16 cellular contexts compared by ENCODE assay signal in the genomic region with DNA sequence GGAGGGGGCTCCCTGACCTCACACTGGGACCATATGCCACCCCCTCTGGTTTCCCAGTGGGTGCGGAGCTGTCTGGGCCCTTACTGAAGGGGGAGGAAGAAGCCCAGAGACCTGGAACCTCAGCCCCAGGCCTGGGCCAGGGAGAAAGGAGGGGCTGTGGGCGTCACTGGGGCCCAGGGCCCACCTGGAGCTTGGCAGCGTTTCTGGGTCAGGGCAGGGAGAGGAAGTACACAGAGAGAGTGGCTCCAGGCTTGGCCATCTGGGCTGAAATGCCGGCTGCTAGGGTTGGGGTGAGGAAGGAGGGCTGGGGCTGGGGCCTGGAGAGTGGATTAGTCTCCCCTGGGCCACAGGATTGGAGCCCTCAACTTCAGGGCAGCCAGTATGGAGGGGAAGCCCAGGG. TPM values are rescaled to one million over a fixed set of nuclear protein-coding genes. Genes with fewer than 3 reads are reported as not detected.
DNase-seq lines count a peak whose midpoint lies in the region; ATAC-seq, FAIRE-seq and TF ChIP-seq lines count a peak whose summit lies in the region.
"Had no signal": no experiment of that assay in that cellular context is flagged by ENCODE, and none has a peak within 500 bp of the region (broad histone marks: within the 10 kb centered on the region; RNA-seq: fewer than 3 reads in every experiment).

No MANE protein-coding gene starts in this region.

- TF ChIP-seq CTCF in BE2C (IDR thresholded peaks at IDR 0.05; ENCODE audit: low read depth, low read length) (no peak), pancreas (IDR thresholded peaks at IDR 0.05) (no peak), colonic mucosa (IDR thresholded peaks at IDR 0.05) (no peak)

- no peak overlapping the region for H3K9ac ChIP-seq in colonic mucosa (ENCODE audit: low read depth in 2 of 2, low read length in 2 of 2)

- DNase-seq in BE2C (peak; percentile 33), NCI-H524 (lab: John Stamatoyannopoulos, UW) (peak; percentile 87 to 92), glomerular visceral epithelial cell (ENCODE audit: extremely low spot score) (peak; percentile 21), pancreas (peak in 5 of 6 donors; percentile 44 to 80 (median 71)), GM12892 (ENCODE audit: insufficient read length) (no peak), HPDE6-E6E7 (ENCODE audit: extremely low spot score) (no peak), colonic mucosa (no peak)
- no peak for DNase-seq in stimulated activated CD4-positive, alpha-beta T cell treated with anti-CD3 and anti-CD28 coated beads, Interleukin-1b, Interleukin-23, amount 100 ng/mL, for 48 hours
- DNase-seq: activated CD4-positive, alpha-beta T cell treated with anti-CD3 and anti-CD28 coated beads, Interleukin-2, amount 50 U/mL, for 1 hour; aorta; effector memory CD8-positive, alpha-beta T cell; left cardiac atrium; natural killer cell; PC-9; T-helper 2 cell had no signal

- H3K9me3 ChIP-seq in BE2C (no peaks in the 10 kb centered on the region), pancreas (no peaks in the 10 kb centered on the region), colonic mucosa (no peaks in the 10 kb centered on the region)
- H3K9me3 ChIP-seq: vagina had no signal

- H3K27ac ChIP-seq in pancreas (peak overlapping the region; percentile 46 to 68 (median 64)), colonic mucosa (no peak overlapping the region)
- H3K27ac ChIP-seq: PC-9, vagina had no signal

- intact Hi-C loops in pancreas (cut with DNase I) (no loop called here), colonic mucosa (cut with DNase I) (no loop called here)

- H3K27me3 ChIP-seq in BE2C (no peaks in the 10 kb centered on the region), pancreas (no peaks in the 10 kb centered on the region), colonic mucosa (no peaks in the 10 kb centered on the region)
- H3K27me3 ChIP-seq: vagina had no signal

- WGBS in pancreas, 2 donors, result 30 to 31% methylated on average over 4 of the region's 4 CpGs

- FAIRE-seq in pancreas (lab: Jason Lieb, UNC) (no peak), GM12892 (lab: Jason Lieb, UNC) (no peak)

- H3K36me3 ChIP-seq in BE2C (no peaks in the 10 kb centered on the region), pancreas (no peaks in the 10 kb centered on the region), colonic mucosa (no peaks in the 10 kb centered on the region)
- H3K36me3 ChIP-seq: vagina had no signal

- no peak overlapping the region for H3K4me3 ChIP-seq in BE2C (ENCODE audit: low read depth, low read length)
- no peak overlapping the region for H3K4me3 ChIP-seq in pancreas
- H3K4me3 ChIP-seq in colonic mucosa, result no peak overlapping the region
- H3K4me3 ChIP-seq: PC-9, vagina had no signal

- TF ChIP-seq POLR2A in GM12892 (IDR thresholded peaks at IDR 0.05; ENCODE audit: low read depth, low read length), result no peak

- H3K4me1 ChIP-seq in BE2C (peaks cover 17% of the 10 kb centered on the region), pancreas (peaks cover 2 to 6% (median 5%) of the 10 kb centered on the region in 3 donors), colonic mucosa (peaks cover 12% of the 10 kb centered on the region)

- ATAC-seq in pancreas, result peak; percentile 73 to 86 (median 78)
- ATAC-seq: effector memory CD8-positive, alpha-beta T cell; natural killer cell had no signal

RNA-seq across cellular contexts. Expression of gene DAB2IP, which starts 6.4 kb away (rescaled TPM):
- 65.5 TPM for polyA plus RNA-seq in BE2C (2012; ENCODE audit: insufficient read depth, insufficient read length, low read depth)
- 10 to 100 TPM; 19.8 to 52.1 (median 25.3) TPM for total RNA-seq in pancreas
- 10 to 100 TPM; 14.7 to 27.9 TPM for polyA plus RNA-seq in pancreas
- 0.13 TPM for polyA plus RNA-seq in GM12892 (2012; ENCODE audit: missing spikeins)
- 100 to 1,000 TPM; 126 to 130 TPM for total RNA-seq in colonic mucosa

Comparison
In these comparisons a context has a peak if more than half of its experiments do, and no peak if none do; other contexts are left out.
1. DNase-seq: peak in BE2C (single experiment), NCI-H524 (2 of 2), glomerular visceral epithelial cell (single experiment) and pancreas (5 of 6); none in stimulated activated CD4-positive, alpha-beta T cell treated with anti-CD3 and anti-CD28 coated beads, Interleukin-1b, Interleukin-23, amount 100 ng/mL, for 48 hours (single experiment), GM12892 (single experiment), HPDE6-E6E7 (single experiment) and colonic mucosa (single experiment).